ENCODE assay signal across 2 cellular contexts in genomic region chr12:56130876-56131275, GRCh38.
TF ChIP-seq lines count a peak whose summit lies in the region.

No MANE protein-coding gene starts in this region.

TF ChIP-seq in SK-N-SH, 30 proteins besides CTCF, POLR2A, EP300 and RAD21 (continued from another document):
- TF ChIP-seq MEF2A (IDR thresholded peaks at IDR 0.05; ENCODE audit: borderline replicate concordance, low read depth) (no peak), REST (IDR thresholded peaks at IDR 0.05; ENCODE audit: low read depth, low read length) (no peak), POLR2AphosphoS5 (IDR thresholded peaks at IDR 0.05; ENCODE audit: low read depth, low read length) (no peak)

TF ChIP-seq in SK-N-SH treated with all-trans-retinoic acid at 6 μM for 48 hours, 23 proteins besides CTCF, POLR2A, EP300 and RAD21 (continued from another document):
- TF ChIP-seq TSHZ2 (CRISPR knock-in tag; IDR thresholded peaks at IDR 0.05) (no peak), CSDC2 (CRISPR knock-in tag; IDR thresholded peaks at IDR 0.05) (no peak), TCF4 (CRISPR knock-in tag; IDR thresholded peaks at IDR 0.05; ENCODE audit: borderline replicate concordance) (no peak), ESRRG (CRISPR knock-in tag; IDR thresholded peaks at IDR 0.05) (no peak), OSR1 (CRISPR knock-in tag; IDR thresholded peaks at IDR 0.05) (no peak), ZC3H10 (CRISPR knock-in tag; IDR thresholded peaks at IDR 0.05) (no peak)
